In the genomic region with DNA sequence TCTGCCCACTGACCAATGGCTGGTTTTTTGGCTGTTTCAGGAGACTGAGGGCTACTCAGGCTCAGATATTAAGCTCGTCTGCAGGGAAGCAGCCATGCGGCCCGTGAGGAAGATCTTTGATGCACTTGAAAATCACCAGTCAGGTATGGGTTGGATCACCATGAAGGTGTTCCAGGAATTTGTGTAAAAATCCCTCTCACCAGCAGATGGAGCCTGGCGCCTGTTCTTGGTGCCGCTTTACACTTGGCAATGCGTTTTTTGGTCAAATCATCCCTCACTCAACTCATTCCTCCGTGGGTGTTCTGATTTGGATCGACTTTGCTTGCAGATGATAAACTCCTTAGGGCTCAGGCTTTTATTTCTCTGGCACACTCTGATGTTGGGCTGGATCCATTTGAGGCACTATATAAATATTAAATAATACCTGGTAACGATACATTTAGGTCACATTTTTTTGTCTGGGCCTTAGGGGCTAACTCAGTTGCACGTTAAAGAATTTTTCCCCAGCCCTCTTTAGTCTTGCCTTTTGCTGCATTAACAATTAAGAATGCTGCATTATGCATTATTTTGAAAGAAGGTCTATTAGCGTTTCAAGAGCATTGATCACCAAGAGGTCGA, we compare ENCODE assay signal across 8 cellular contexts.
A peak's percentile ranks its signal among the peaks of the same experiment; 100 is the strongest.
DNase-seq lines count a peak whose midpoint lies in the region; ATAC-seq lines count a peak whose summit lies in the region.

No MANE protein-coding gene starts in this region.

- DNase-seq in NOMO-1 treated with DMSO at 0.1 percent for 48 hours (lab: John Stamatoyannopoulos, UW; ENCODE audit: unreplicated experiment) = peak; percentile 9
- no peak for DNase-seq in NOMO-1 (lab: John Stamatoyannopoulos, UW; ENCODE audit: unreplicated experiment in 2 of 2)
- DNase-seq in NCI-H1694 (lab: John Stamatoyannopoulos, UW) = peak; percentile 30
- peak; percentile 19 for DNase-seq in activated CD4-positive, CD25-positive, alpha-beta regulatory T cell treated with anti-CD3 and anti-CD28 coated beads, Interleukin-2, amount 50 U/mL, for 16 hours (ENCODE audit: low read depth, low spot score)
- peak; percentile 35 for DNase-seq in central memory CD4-positive, alpha-beta T cell
- DNase-seq in kidney tubule cell (ENCODE audit: low spot score) = peak; percentile 77
- peak; percentile 39 to 49 for DNase-seq in stimulated activated CD4-positive, alpha-beta T cell treated with anti-CD3 and anti-CD28 coated beads, Interleukin-4, amount 100 ng/mL, for 4 hours

- ATAC-seq in HG03135 (IDR thresholded peaks at IDR 0.05; ENCODE audit: unreplicated experiment) = no peak

Comparison
In these comparisons a context has a peak if more than half of its experiments do, and no peak if none do; other contexts are left out.
1. DNase-seq: peak in NOMO-1 treated with DMSO at 0.1 percent for 48 hours (single experiment), NCI-H1694 (single experiment), activated CD4-positive, CD25-positive, alpha-beta regulatory T cell treated with anti-CD3 and anti-CD28 coated beads, Interleukin-2, amount 50 U/mL, for 16 hours (single experiment), central memory CD4-positive, alpha-beta T cell (single experiment), kidney tubule cell (single experiment) and stimulated activated CD4-positive, alpha-beta T cell treated with anti-CD3 and anti-CD28 coated beads, Interleukin-4, amount 100 ng/mL, for 4 hours (2 of 2); none in NOMO-1 (0 of 2).